8 cellular contexts compared by ENCODE assay signal in genomic region chr4:39469429-39470077, GRCh38. TPM values are rescaled to one million over a fixed set of nuclear protein-coding genes. Genes with fewer than 3 reads are reported as not detected.
DNase-seq lines count a peak whose midpoint lies in the region; ATAC-seq and TF ChIP-seq lines count a peak whose summit lies in the region.

No MANE protein-coding gene starts in this region.

- peak; percentile 82 for ATAC-seq in GM21529 (IDR thresholded peaks at IDR 0.05; ENCODE audit: unreplicated experiment)

- no TSS peak for BruUV-seq in OCI-LY7 (replicated peaks; lab: Mats Ljungman, UMichigan)

- H3K4me1 ChIP-seq in OCI-LY7 (ENCODE audit: insufficient read depth, low read length, poor library complexity, severe bottlenecking) (peaks cover 12% of the 10 kb centered on the region), breast epithelium (no peaks in the 10 kb centered on the region)

- no peaks in the 10 kb centered on the region for H3K27me3 Mint-ChIP-seq in IgD-negative memory B cell

- CTCF ChIA-PET in OCI-LY7 (lab: Charles Lee; ENCODE audit: unreplicated experiment): interaction anchor here (0.6 kb wide), 1 partner anchor 12 kb away, joined by 3 read pairs; no protein-coding TSS in a partner anchor

- H2AFZ ChIP-seq in OCI-LY7 (ENCODE audit: low read length): no peak overlapping the region

- DNase-seq in DMS 273 (lab: John Stamatoyannopoulos, UW; ENCODE audit: unreplicated experiment) (peak; percentile 73), DMS 273 treated with DMSO at 0.1 percent for 48 hours (lab: John Stamatoyannopoulos, UW) (no peak), OCI-LY7 (ENCODE audit: low spot score) (peak; percentile 80), breast epithelium (ENCODE audit: low spot score in 2 of 2) (no peak), inferior parietal cortex (ENCODE audit: extremely low spot score) (peak; percentile 86), smooth muscle cell of the brain vasculature (ENCODE audit: low read depth, low spot score) (peak; percentile 71)

- TF ChIP-seq POLR2A in breast epithelium (IDR thresholded peaks at IDR 0.05): no peak

- H3K9me3 ChIP-seq in OCI-LY7 (ENCODE audit: low read length): no peaks in the 10 kb centered on the region
- H3K9me3 ChIP-seq in breast epithelium: no peaks in the 10 kb centered on the region

- H3K4me3 ChIP-seq in OCI-LY7 (ENCODE audit: low read depth, low read length, poor library complexity, severe bottlenecking): no peak overlapping the region
- H3K4me3 ChIP-seq in breast epithelium: no peak overlapping the region

- H3K27me3 ChIP-seq in breast epithelium: no peaks in the 10 kb centered on the region

- H3K9me2 ChIP-seq in OCI-LY7 (ENCODE audit: insufficient read depth, low read length): no peaks in the 10 kb centered on the region

- POLR2A ChIA-PET in OCI-LY7 (lab: Charles Lee): interaction anchor here (0.6 to 1.6 kb wide), 6 partner anchors 10 to 728 kb away, joined by 3 to 6 read pairs (median 3); no protein-coding TSS in a partner anchor

- peaks cover 6 to 8% (median 7%) of the 10 kb centered on the region in 3 donors for H3K4me1 Mint-ChIP-seq in IgD-negative memory B cell

- peak overlapping the region; percentile 49 to 89 (median 51) for H3K27ac Mint-ChIP-seq in IgD-negative memory B cell

- peak overlapping the region in 3 of 4 donors; percentile 57 to 80 (median 79) for H3K4me3 Mint-ChIP-seq in IgD-negative memory B cell

- no peaks in the 10 kb centered on the region for H3K79me2 ChIP-seq in OCI-LY7 (ENCODE audit: insufficient read depth, low read depth, low read length)

- H3K4me2 ChIP-seq in OCI-LY7 (ENCODE audit: low read length): peak overlapping the region; percentile 17

- H3K36me3 ChIP-seq in OCI-LY7 (ENCODE audit: insufficient read depth, low read length) (peaks cover 86% of the 10 kb centered on the region), breast epithelium (no peaks in the 10 kb centered on the region)

- intact Hi-C loops in OCI-LY7 (cut with micrococcal nuclease; ENCODE audit: unreplicated experiment): loop anchor here (1.0 to 10.0 kb wide), 5 partner anchors 58 to 507 kb away; partner anchors contain the start of genes SMIM14, UBE2K and UGDH
- intact Hi-C loops in breast epithelium (cut with DNase I; ENCODE audit: low total_unique reads): loop anchor here (10.0 kb wide), 1 partner anchor 505 kb away; the partner anchor contains the start of gene PDS5A

- H4K20me1 ChIP-seq in OCI-LY7 (ENCODE audit: insufficient read depth, low read length): no peaks in the 10 kb centered on the region

- H3K27ac ChIP-seq in OCI-LY7 (ENCODE audit: low read depth, low read length, poor library complexity, severe bottlenecking) (no peak overlapping the region), breast epithelium (peak overlapping the region; percentile 20 to 72)

- TF ChIP-seq CTCF in OCI-LY7 (conservative IDR thresholded peaks at IDR 0.05; ENCODE audit: low read length): peak; percentile 99
- peak; percentile 69 to 90 (median 77) for TF ChIP-seq CTCF in breast epithelium (IDR thresholded peaks at IDR 0.05)

- H3K9me3 Mint-ChIP-seq in IgD-negative memory B cell: no peaks in the 10 kb centered on the region

- H3K36me3 Mint-ChIP-seq in IgD-negative memory B cell: peaks cover 1% of the 10 kb centered on the region

RNA-seq across cellular contexts. Expression of gene LIAS, which starts 10.7 kb away (rescaled TPM):
- polyA plus RNA-seq in IgD-negative memory B cell: 11.1 TPM
- total RNA-seq in OCI-LY7 (2014; rRNA removed; shearing (Covaris generic)): 12.7 and 15.1 TPM in 2 replicates
- total RNA-seq in OCI-LY7 (2022) (28.3 and 28.4 TPM in 2 replicates), breast epithelium (10 to 100 TPM; 10.6 to 17.9 (median 13.1) TPM)

RNA-seq across cellular contexts. Expression of gene RPL9, which starts 10.8 kb away (rescaled TPM):
- 2,424 TPM for polyA plus RNA-seq in IgD-negative memory B cell
- total RNA-seq in OCI-LY7 (2014; rRNA removed; shearing (Covaris generic)): 2,571 and 3,860 TPM in 2 replicates
- 1,698 and 1,735 TPM in 2 replicates for total RNA-seq in OCI-LY7 (2022)
- 1,000 to 10,000 TPM; 3,854 to 5,890 (median 5,583) TPM for total RNA-seq in breast epithelium

RNA-seq across cellular contexts. Expression of gene UGDH, which starts 57.7 kb away (rescaled TPM):
- 20.0 TPM for polyA plus RNA-seq in IgD-negative memory B cell
- 8.1 and 9.8 TPM in 2 replicates for total RNA-seq in OCI-LY7 (2014; rRNA removed; shearing (Covaris generic))
- 28.6 and 33.6 TPM in 2 replicates for total RNA-seq in OCI-LY7 (2022)
- total RNA-seq in breast epithelium: 100 to 1,000 TPM in 1 of 3 donors, 10 to 100 TPM in 2; 68.3 to 134 (median 74.9) TPM

Comparison
In these comparisons a context has a peak if more than half of its experiments do, and no peak if none do; other contexts are left out.
1. DNase-seq: peak in DMS 273 (single experiment), OCI-LY7 (single experiment), inferior parietal cortex (single experiment) and smooth muscle cell of the brain vasculature (single experiment); none in DMS 273 treated with DMSO at 0.1 percent for 48 hours (single experiment) and breast epithelium (0 of 2).